In genomic region chr9:124520206-124520596, GRCh38 we compare ENCODE assay signal across 26 cellular contexts. TPM values are rescaled to one million over a fixed set of nuclear protein-coding genes. Genes with fewer than 3 reads are reported as not detected.
DNase-seq lines count a peak whose midpoint lies in the region; ATAC-seq and TF ChIP-seq lines count a peak whose summit lies in the region.
"Had no signal": no experiment of that assay in that cellular context is flagged by ENCODE, and none has a peak within 500 bp of the region (broad histone marks: within the 10 kb centered on the region; RNA-seq: fewer than 3 reads in every experiment).

No MANE protein-coding gene starts in this region.

- peak overlapping the region in 29 of 59 donors; percentile 0 to 53 (median 23) for H3K4me3 ChIP-seq in dorsolateral prefrontal cortex
- H3K4me3 ChIP-seq: BLaER1 treated with 17β-estradiol and CSF1 and Interleukin-3, amounts not matched to agents 10 nM and 100 nM; body of pancreas; colonic mucosa; tibial artery had no signal

- no peaks in the 10 kb centered on the region for H3K27me3 ChIP-seq in dorsolateral prefrontal cortex
- H3K27me3 ChIP-seq: BLaER1 treated with 17β-estradiol and CSF1 and Interleukin-3, amounts not matched to agents 10 nM and 100 nM; body of pancreas; colonic mucosa; tibial artery had no signal

- peak overlapping the region in 44 of 59 donors; percentile 2 to 82 (median 44) for H3K27ac ChIP-seq in dorsolateral prefrontal cortex
- peak overlapping the region; percentile 37 for H3K27ac ChIP-seq in substantia nigra (ENCODE audit: low read depth, low read length, poor library complexity, severe bottlenecking)
- H3K27ac ChIP-seq: BLaER1 treated with 17β-estradiol and CSF1 and Interleukin-3, amounts not matched to agents 10 nM and 100 nM; colonic mucosa; tibial artery had no signal

- intact Hi-C loops in dorsolateral prefrontal cortex (cut with DNase I), result no loop called here

- peak in 4 of 56 donors; percentile 19 to 23 (median 21) for TF ChIP-seq CTCF in dorsolateral prefrontal cortex (IDR thresholded peaks at IDR 0.05 in 54 of 56, conservative IDR thresholded peaks at IDR 0.05 in 2 of 56; ENCODE audit: low read depth in 1 of 56, partially characterized antibody in 56 of 56)
- no peak for TF ChIP-seq CTCF in mesothelial cell of epicardium (IDR thresholded peaks at IDR 0.05; ENCODE audit: unreplicated experiment)

- no peaks in the 10 kb centered on the region for H3K27me3 Mint-ChIP-seq in mesothelial cell of epicardium (ENCODE audit: low read depth)
- H3K27me3 Mint-ChIP-seq: activated B cell treated with CpG ODN at 0.5 μM for 24 hours had no signal

- DNase-seq in HT-29 (ENCODE audit: low spot score), result peak; percentile 76
- peak in 3 of 10 donors; percentile 33 to 58 (median 37) for DNase-seq in dorsolateral prefrontal cortex
- DNase-seq in mesothelial cell of epicardium (ENCODE audit: low spot score in 2 of 2, unreplicated experiment in 2 of 2), result no peak
- peak in 32 of 49 donors; percentile 4 to 62 (median 20) for DNase-seq in substantia nigra (lab: John Stamatoyannopoulos, UW)
- no peak for DNase-seq in NCI-H2171 treated with DMSO at 0.1 percent for 48 hours (lab: John Stamatoyannopoulos, UW)
- DNase-seq in effector CD8-positive, alpha-beta T cell (lab: John Stamatoyannopoulos, UW), result no peak
- no peak for DNase-seq in NCI-H128 (lab: John Stamatoyannopoulos, UW; ENCODE audit: unreplicated experiment)
- DNase-seq: ACHN; activated B cell treated with CpG ODN at 0.5 μM for 24 hours; activated CD4-positive, alpha-beta T cell treated with anti-CD3 and anti-CD28 coated beads, Interleukin-2, amount 50 U/mL, for 48 hours; activated effector memory CD4-positive, alpha-beta T cell treated with Interleukin-2 at 50 U/mL for 16 hours; body of pancreas; colonic mucosa; Kasumi-1; NCI-H187; NCI-H774; stimulated activated CD4-positive, alpha-beta T cell treated with anti-CD3 and anti-CD28 coated beads, Interleukin-4, amount 100 ng/mL, for 1 hour; stimulated activated naive CD4-positive, alpha-beta T cell; T-helper 9 cell; tibial artery had no signal

- ATAC-seq in HG03457 (IDR thresholded peaks at IDR 0.05; ENCODE audit: unreplicated experiment), result no peak
- ATAC-seq: body of pancreas, left lobe of liver had no signal

- peaks cover 11% of the 10 kb centered on the region for H3K4me1 Mint-ChIP-seq in mesothelial cell of epicardium
- H3K4me1 Mint-ChIP-seq: activated B cell treated with CpG ODN at 0.5 μM for 24 hours had no signal

- H3K27ac Mint-ChIP-seq in mesothelial cell of epicardium, result peak overlapping the region; percentile 3
- H3K27ac Mint-ChIP-seq: activated B cell treated with CpG ODN at 0.5 μM for 24 hours had no signal

- H3K4me3 Mint-ChIP-seq in mesothelial cell of epicardium, result no peak overlapping the region
- H3K4me3 Mint-ChIP-seq: activated B cell treated with CpG ODN at 0.5 μM for 24 hours, nephron had no signal

- no peaks in the 10 kb centered on the region for H3K9me3 Mint-ChIP-seq in mesothelial cell of epicardium
- H3K9me3 Mint-ChIP-seq: activated B cell treated with CpG ODN at 0.5 μM for 24 hours, nephron had no signal

- peaks cover 9% of the 10 kb centered on the region for H3K36me3 Mint-ChIP-seq in mesothelial cell of epicardium

RNA-seq across cellular contexts. Expression of gene NR5A1, which starts 13.0 kb away (rescaled TPM):
- 0.16 and 0.28 TPM in 2 replicates for total RNA-seq in HT-29 (2014; rRNA removed; shearing (Covaris generic))
- total RNA-seq in dorsolateral prefrontal cortex (under 1 TPM in 16 of 120 experiments, not detected in 104; 0.14 to 0.97 (median 0.28) TPM), mesothelial cell of epicardium (0.25 TPM in 1 of 3 replicates, not detected in the others)
- total RNA-seq: activated B cell treated with CpG ODN at 0.5 μM for 24 hours, body of pancreas, fibroblast of lung, mesenteric fat pad had no signal

Comparison
In these comparisons a context has a peak if more than half of its experiments do, and no peak if none do; other contexts are left out.
1. DNase-seq: peak in HT-29 (single experiment) and substantia nigra (32 of 49); none in mesothelial cell of epicardium (0 of 2), NCI-H2171 treated with DMSO at 0.1 percent for 48 hours (single experiment), effector CD8-positive, alpha-beta T cell (single experiment) and NCI-H128 (single experiment).